Comparison of ENCODE assay signal across 8 cellular contexts in genomic region chr22:46067159-46068111, GRCh38.
DNase-seq lines count a peak whose midpoint lies in the region; ATAC-seq and TF ChIP-seq lines count a peak whose summit lies in the region.

No MANE protein-coding gene starts in this region.

- no peaks in the 10 kb centered on the region for H3K27me3 Mint-ChIP-seq in osteocyte (ENCODE audit: unreplicated experiment)

- H3K9me3 Mint-ChIP-seq in osteocyte (ENCODE audit: unreplicated experiment) = no peaks in the 10 kb centered on the region

- peaks cover under 1% of the 10 kb centered on the region for H3K36me3 Mint-ChIP-seq in osteocyte (ENCODE audit: unreplicated experiment)

- peak overlapping the region; percentile 59 for H3K27ac Mint-ChIP-seq in osteocyte (ENCODE audit: unreplicated experiment)

- peaks cover 26% of the 10 kb centered on the region for H3K4me1 Mint-ChIP-seq in osteocyte (ENCODE audit: unreplicated experiment)

- peak; percentile 56 for DNase-seq in Caki2 (ENCODE audit: low read depth)
- peak; percentile 69 for DNase-seq in NCI-H1105 treated with DMSO at 0.1 percent for 48 hours (lab: John Stamatoyannopoulos, UW)
- DNase-seq in dermis blood vessel endothelial cell = peak; percentile 62
- DNase-seq in osteocyte (ENCODE audit: extremely low spot score, unreplicated experiment) = no peak
- DNase-seq in GM13976 (ENCODE audit: low spot score) = no peak
- no peak for DNase-seq in cortex of kidney (lab: John Stamatoyannopoulos, UW)

- H3K4me3 Mint-ChIP-seq in osteocyte (ENCODE audit: unreplicated experiment) = no peak overlapping the region

- in situ Hi-C loops in Caki2 (cut with HindIII; ENCODE audit: low pct_unique_long_range_greater_than_20kb, low sequenced_read_pairs) (no loop called here), GM13976 (cut with MboI; ENCODE audit: low sequenced_read_pairs, unreplicated experiment) (no loop called here)

- no peak for TF ChIP-seq CTCF in osteocyte (IDR thresholded peaks at IDR 0.05)
- TF ChIP-seq CTCF in GM13976 (IDR thresholded peaks at IDR 0.05; ENCODE audit: borderline replicate concordance, control extremely low read depth, extremely low read depth, insufficient read depth, missing control alignments) = no peak

- ATAC-seq in HG03342 (IDR thresholded peaks at IDR 0.05; ENCODE audit: unreplicated experiment) (no peak), GM18511 (IDR thresholded peaks at IDR 0.05; ENCODE audit: unreplicated experiment) (no peak)

Comparison
In these comparisons a context has a peak if more than half of its experiments do, and no peak if none do; other contexts are left out.
1. DNase-seq: peak in Caki2 (single experiment), NCI-H1105 treated with DMSO at 0.1 percent for 48 hours (single experiment) and dermis blood vessel endothelial cell (single experiment); none in osteocyte (single experiment), GM13976 (single experiment) and cortex of kidney (single experiment).